ENCODE assay signal across 20 cellular contexts in genomic region chr1:243311809-243312208, GRCh38. TPM values are rescaled to one million over a fixed set of nuclear protein-coding genes. Genes with fewer than 3 reads are reported as not detected.
A peak's percentile ranks its signal among the peaks of the same experiment; 100 is the strongest.
DNase-seq lines count a peak whose midpoint lies in the region; ATAC-seq, FAIRE-seq and TF ChIP-seq lines count a peak whose summit lies in the region.
"Had no signal": no experiment of that assay in that cellular context is flagged by ENCODE, and none has a peak within 500 bp of the region (broad histone marks: within the 10 kb centered on the region; RNA-seq: fewer than 3 reads in every experiment).

No MANE protein-coding gene starts in this region.

- H3K4me3 Mint-ChIP-seq in activated B cell treated with CpG ODN at 0.5 μM for 24 hours: no peak overlapping the region
- H3K4me3 Mint-ChIP-seq: B cell; CD4-positive, CD25-positive, alpha-beta regulatory T cell; CD8-positive, alpha-beta memory T cell; GM23338; HFFc6 had no signal

- 95% methylated on average over 1 of the region's 1 CpG; no CpG with 5 or more reads in 1 of the 2 experiments for WGBS in H1 (ENCODE audit: extremely low coverage in 1 of 2, insufficient coverage in 1 of 2, insufficient read length in 1 of 2, insufficient replicate concordance in 2 of 2, low coverage in 1 of 2, low lambda C conversion rate in 2 of 2, missing lambda C conversion rate in 1 of 2), 2 experiments

- no peaks in the 10 kb centered on the region for H4K20me1 ChIP-seq in H1 (replicated peaks in 1 of 2; ENCODE audit: control insufficient read depth in 1 of 2, insufficient read depth in 2 of 2, low read length in 2 of 2)
- H4K20me1 ChIP-seq: BLaER1 had no signal

- H3K36me3 Mint-ChIP-seq in activated B cell treated with CpG ODN at 0.5 μM for 24 hours (ENCODE audit: low read depth): peaks cover 37% of the 10 kb centered on the region

- POLR2A ChIA-PET in activated B cell treated with CpG ODN at 0.5 μM for 24 hours (lab: Charles Lee): no interaction called here
- POLR2A ChIA-PET in H1 (lab: Charles Lee; ENCODE audit: partially characterized antibody): no interaction called here

- no peak overlapping the region for H3K56ac ChIP-seq in H1 (replicated peaks; ENCODE audit: insufficient read length, low read depth, low read length)

- H3K14ac ChIP-seq in H1 (ENCODE audit: insufficient read length): no peak overlapping the region

- DNase-seq in GM19239 (ENCODE audit: insufficient read length, low spot score): no peak
- DNase-seq in activated B cell treated with CpG ODN at 0.5 μM for 24 hours: no peak
- no peak for DNase-seq in H1 (ENCODE audit: low read depth in 1 of 2, low spot score in 2 of 2)
- no peak for DNase-seq in effector memory CD4-positive, alpha-beta T cell
- no peak for DNase-seq in left lobe of liver (ENCODE audit: low spot score)
- no peak for DNase-seq in substantia nigra (lab: John Stamatoyannopoulos, UW)
- DNase-seq: CD4-positive, CD25-positive, alpha-beta regulatory T cell; CD8-positive, alpha-beta memory T cell; DMS 273 treated with DMSO at 0.1 percent for 48 hours; DMS79; EL; GDM1; HFFc6 had no signal

- H3K4me2 ChIP-seq in H1 (ENCODE audit: insufficient read depth in 1 of 2, low read depth in 2 of 2, low read length in 2 of 2): no peak overlapping the region
- H3K4me2 ChIP-seq: BLaER1, GM23338 had no signal

- no peak overlapping the region for H3K4ac ChIP-seq in H1 (replicated peaks; ENCODE audit: insufficient read length, low read depth, low read length)

- H4K5ac ChIP-seq in H1 (ENCODE audit: insufficient read length, low read depth, low read length): no peak overlapping the region

- H3K9me3 ChIP-seq in H1 (ENCODE audit: insufficient read depth in 2 of 2, low read depth in 1 of 2, low read length in 1 of 2): no peaks in the 10 kb centered on the region
- H3K9me3 ChIP-seq in effector memory CD4-positive, alpha-beta T cell (ENCODE audit: control insufficient read depth, low read length): no peaks in the 10 kb centered on the region
- H3K9me3 ChIP-seq: BLaER1, HAP-1 had no signal

- ATAC-seq in activated B cell treated with CpG ODN at 0.5 μM for 24 hours (ENCODE audit: low read depth): no peak
- no peak for ATAC-seq in left lobe of liver
- ATAC-seq: GM12878, GM23338 had no signal

- no peak overlapping the region for H3K23ac ChIP-seq in H1 (ENCODE audit: insufficient read length)

- no peak overlapping the region for H4K8ac ChIP-seq in H1 (ENCODE audit: extremely low read depth, insufficient read depth, low read length)

- H2AFZ ChIP-seq in H1 (ENCODE audit: low read length): no peak overlapping the region
- H2AFZ ChIP-seq: GM23338 had no signal

- no peak overlapping the region for H3K18ac ChIP-seq in H1 (ENCODE audit: extremely low read depth, low read length)

- no peaks in the 10 kb centered on the region for H3K79me2 ChIP-seq in H1 (ENCODE audit: control insufficient read depth in 1 of 2, insufficient read depth in 2 of 2, low read length in 2 of 2)

- intact Hi-C loops in activated B cell treated with CpG ODN at 0.5 μM for 24 hours (cut with micrococcal nuclease): no loop called here

- TF ChIP-seq CTCF in activated B cell treated with CpG ODN at 0.5 μM for 24 hours (IDR thresholded peaks at IDR 0.05): no peak
- no peak for TF ChIP-seq CTCF in H1 (IDR thresholded peaks at IDR 0.05; ENCODE audit: control extremely low read depth in 1 of 3, insufficient read depth in 1 of 3, low read depth in 1 of 3, low read length in 3 of 3)

- no peak overlapping the region for H3K27ac ChIP-seq in H1 (ENCODE audit: low read depth, low read length)
- no peak overlapping the region for H3K27ac ChIP-seq in effector memory CD4-positive, alpha-beta T cell (ENCODE audit: insufficient read depth, low read length, poor library complexity, severe bottlenecking)
- H3K27ac ChIP-seq in substantia nigra (ENCODE audit: low read depth, low read length, poor library complexity, severe bottlenecking): no peak overlapping the region
- H3K27ac ChIP-seq: BLaER1, C4-2B had no signal

- no peak overlapping the region for H2BK120ac ChIP-seq in H1 (replicated peaks; ENCODE audit: low read depth, low read length)

- H4K91ac ChIP-seq in H1 (replicated peaks; ENCODE audit: insufficient read length, low read length): no peak overlapping the region

- peaks cover 0 to 6% (median 2%) of the 10 kb centered on the region in 4 experiments; a peak in 4 of 7 replicates for H3K4me1 ChIP-seq in H1 (replicated peaks in 1 of 4; ENCODE audit: control insufficient read depth in 3 of 4, insufficient read depth in 4 of 4, low read length in 3 of 4)
- H3K4me1 ChIP-seq in effector memory CD4-positive, alpha-beta T cell (ENCODE audit: control insufficient read depth, insufficient read depth, low read length, poor library complexity, severe bottlenecking): no peaks in the 10 kb centered on the region

- H3K79me1 ChIP-seq in H1 (ENCODE audit: low read depth, low read length): no peaks in the 10 kb centered on the region

- peak overlapping the region; percentile 65 for H3K27ac Mint-ChIP-seq in activated B cell treated with CpG ODN at 0.5 μM for 24 hours
- H3K27ac Mint-ChIP-seq: B cell, GM23338, HFFc6 had no signal

- no peak overlapping the region for H3K9ac ChIP-seq in H1 (replicated peaks in 1 of 4; ENCODE audit: extremely low read depth in 1 of 4, low read depth in 3 of 4, low read length in 3 of 4)
- H3K9ac ChIP-seq: BLaER1 had no signal

- no peak for TF ChIP-seq POLR2A in H1 (IDR thresholded peaks at IDR 0.05; ENCODE audit: control extremely low read depth in 1 of 2, low read depth in 2 of 2, low read length in 2 of 2)

- no peak overlapping the region for H3K4me3 ChIP-seq in H1 (ENCODE audit: extremely low read depth in 1 of 4, insufficient read depth in 2 of 4, low read depth in 3 of 4, low read length in 4 of 4)
- H3K4me3 ChIP-seq in effector memory CD4-positive, alpha-beta T cell (ENCODE audit: insufficient read depth, low read depth, low read length, poor library complexity, severe bottlenecking): no peak overlapping the region
- H3K4me3 ChIP-seq: BLaER1, GM12878, GM23338, HAP-1 had no signal

- no peak overlapping the region for H2AK5ac ChIP-seq in H1 (ENCODE audit: low read depth, low read length)

- H3K9me3 Mint-ChIP-seq in activated B cell treated with CpG ODN at 0.5 μM for 24 hours: no peaks in the 10 kb centered on the region
- H3K9me3 Mint-ChIP-seq: CD4-positive, CD25-positive, alpha-beta regulatory T cell; CD8-positive, alpha-beta memory T cell; GM23338; HFFc6 had no signal

- TF ChIP-seq RAD21 in H1 (IDR thresholded peaks at IDR 0.05 in 1 of 2, conservative IDR thresholded peaks at IDR 0.05 in 1 of 2; ENCODE audit: low read depth in 2 of 2, low read length in 2 of 2): no peak

- H3K4me1 Mint-ChIP-seq in activated B cell treated with CpG ODN at 0.5 μM for 24 hours: peaks cover 31% of the 10 kb centered on the region
- H3K4me1 Mint-ChIP-seq: CD8-positive, alpha-beta memory T cell had no signal

- TF ChIP-seq EP300 in H1 (IDR thresholded peaks at IDR 0.05; ENCODE audit: borderline replicate concordance in 1 of 2, low read depth in 2 of 2, low read length in 2 of 2): no peak

- no peak overlapping the region for H2BK20ac ChIP-seq in H1 (ENCODE audit: low read length)

- no peaks in the 10 kb centered on the region for H3K27me3 ChIP-seq in H1 (replicated peaks in 1 of 4; ENCODE audit: control insufficient read depth in 3 of 4, extremely low read depth in 1 of 4, insufficient read depth in 3 of 4, low read length in 3 of 4)
- no peaks in the 10 kb centered on the region for H3K27me3 ChIP-seq in effector memory CD4-positive, alpha-beta T cell (replicated peaks; ENCODE audit: control insufficient read depth, insufficient read depth, low read length, poor library complexity, severe bottlenecking)
- H3K27me3 ChIP-seq: BLaER1 had no signal

- CTCF ChIA-PET in activated B cell treated with CpG ODN at 0.5 μM for 24 hours (lab: Charles Lee): no interaction called here
- CTCF ChIA-PET in H1 (lab: Charles Lee; ENCODE audit: partially characterized antibody): no interaction called here

- FAIRE-seq in GM19239 (lab: Jason Lieb, UNC) (peak; percentile 74), H1 (lab: Jason Lieb, UNC) (no peak)
- FAIRE-seq: GM12878, H54 had no signal

- H3K23me2 ChIP-seq in H1 (ENCODE audit: low read depth, low read length): no peaks in the 10 kb centered on the region

- no peaks in the 10 kb centered on the region for H3K27me3 Mint-ChIP-seq in activated B cell treated with CpG ODN at 0.5 μM for 24 hours
- H3K27me3 Mint-ChIP-seq: B cell; CD4-positive, CD25-positive, alpha-beta regulatory T cell; CD8-positive, alpha-beta memory T cell had no signal

- H2BK15ac ChIP-seq in H1 (ENCODE audit: low read length): no peak overlapping the region

- H2BK5ac ChIP-seq in H1 (ENCODE audit: low read depth, low read length): no peak overlapping the region

- no peak overlapping the region for H2BK12ac ChIP-seq in H1 (ENCODE audit: low read depth, low read length)

- H3K36me3 ChIP-seq in H1 (ENCODE audit: control insufficient read depth in 2 of 4, insufficient read depth in 4 of 4, low read length in 3 of 4): no peaks in the 10 kb centered on the region
- peaks cover 12% of the 10 kb centered on the region for H3K36me3 ChIP-seq in effector memory CD4-positive, alpha-beta T cell (ENCODE audit: control insufficient read depth, insufficient read depth, low read length)
- H3K36me3 ChIP-seq: HAP-1 had no signal

RNA-seq across cellular contexts. Expression of gene SDCCAG8, which starts 56.0 kb away (rescaled TPM):
- total RNA-seq in activated B cell treated with CpG ODN at 0.5 μM for 24 hours (33.4 and 41.2 TPM in 2 replicates), left lobe of liver (15.2 TPM)
- 13.5 and 15.6 TPM in 2 replicates for total RNA-seq in H1 (2021; fragmentation: NEBNext Ultra II Directional; extraction: Animal tissue kit (Norgen Biotek cat#: 25700))
- polyA plus RNA-seq in H1 (2011; rRNA removed): 21.0 and 26.2 TPM in 2 replicates
- 20.1 TPM for polyA plus RNA-seq in H1 (2011; cell fraction: cytosol; rRNA removed)
- polyA plus RNA-seq in H1 (2011; cell fraction: nucleus; rRNA removed): 24.3 TPM
- 14.4 to 21.4 TPM (median 18.9 TPM) in 4 replicates for polyA plus RNA-seq in H1 (2012, experiment 1 of 2)
- polyA plus RNA-seq in H1 (2012, experiment 2 of 2): 6.7 TPM
- 24.5 TPM for polyA plus RNA-seq in H1 (2013, experiment 1 of 2)
- 20.8 TPM for polyA plus RNA-seq in H1 (2013, experiment 2 of 2)
- polyA minus RNA-seq in H1 (2011; rRNA and poly(A)+ RNA removed): 12.5 and 20.2 TPM in 2 replicates
- polyA minus RNA-seq in H1 (2011; cell fraction: cytosol; rRNA and poly(A)+ RNA removed): 3.1 TPM
- 17.9 TPM for polyA minus RNA-seq in H1 (2011; cell fraction: nucleus; rRNA and poly(A)+ RNA removed)

RNA-seq across cellular contexts. Expression of gene CEP170, which starts 56.7 kb away (rescaled TPM):
- total RNA-seq in activated B cell treated with CpG ODN at 0.5 μM for 24 hours (74.3 and 91.9 TPM in 2 replicates), left lobe of liver (11.3 TPM)
- 97.2 and 102 TPM in 2 replicates for total RNA-seq in H1 (2021; fragmentation: NEBNext Ultra II Directional; extraction: Animal tissue kit (Norgen Biotek cat#: 25700))
- polyA plus RNA-seq in H1 (2011; rRNA removed): 29.8 and 33.1 TPM in 2 replicates
- polyA plus RNA-seq in H1 (2011; cell fraction: cytosol; rRNA removed): 44.3 TPM
- 64.4 TPM for polyA plus RNA-seq in H1 (2011; cell fraction: nucleus; rRNA removed)
- polyA plus RNA-seq in H1 (2012, experiment 1 of 2): 41.8 to 54.2 TPM (median 49.7 TPM) in 4 replicates
- 2.7 TPM for polyA plus RNA-seq in H1 (2012, experiment 2 of 2)
- 57.0 TPM for polyA plus RNA-seq in H1 (2013, experiment 1 of 2)
- polyA plus RNA-seq in H1 (2013, experiment 2 of 2): 56.1 TPM
- polyA minus RNA-seq in H1 (2011; rRNA and poly(A)+ RNA removed): 96.1 and 109 TPM in 2 replicates
- 86.9 TPM for polyA minus RNA-seq in H1 (2011; cell fraction: cytosol; rRNA and poly(A)+ RNA removed)
- polyA minus RNA-seq in H1 (2011; cell fraction: nucleus; rRNA and poly(A)+ RNA removed): 276 TPM
